In genomic region chr3:187290561-187290960, GRCh38 we compare ENCODE assay signal across 17 cellular contexts. TPM values are rescaled to one million over a fixed set of nuclear protein-coding genes. Genes with fewer than 3 reads are reported as not detected.
A peak's percentile ranks its signal among the peaks of the same experiment; 100 is the strongest.
DNase-seq lines count a peak whose midpoint lies in the region; ATAC-seq and TF ChIP-seq lines count a peak whose summit lies in the region.
"Had no signal": no experiment of that assay in that cellular context is flagged by ENCODE, and none has a peak within 500 bp of the region (broad histone marks: within the 10 kb centered on the region; RNA-seq: fewer than 3 reads in every experiment).

No MANE protein-coding gene starts in this region.

- H3K27ac Mint-ChIP-seq in nephron progenitor cell = no peak overlapping the region

- WGBS in heart right ventricle, 2 donors = 29 to 48% methylated on average over 1 of the region's 1 CpG

- intact Hi-C loops in heart right ventricle (cut with DNase I) (loop anchor here in 3 of 10 donors (5.0 to 10.0 kb wide), 2 partner anchors 66 to 68 kb away; no protein-coding TSS in a partner anchor), left ventricle myocardium superior (cut with micrococcal nuclease) (loop anchor here (10.0 kb wide), 1 partner anchor 76 kb away; no protein-coding TSS in a partner anchor), lower lobe of right lung (cut with DNase I) (no loop called here)

- H3K27ac ChIP-seq in heart right ventricle (peak overlapping the region; percentile 57 to 92 (median 84)), fibroblast of lung (ENCODE audit: insufficient read depth, low read length) (peak overlapping the region; percentile 80), lower lobe of right lung (no peak overlapping the region)
- H3K27ac ChIP-seq: breast epithelium, PC-9 had no signal

- H3K4me3 ChIP-seq in heart right ventricle (peak overlapping the region in 9 of 10 donors; percentile 34 to 65 (median 54)), fibroblast of lung (replicated peaks in 1 of 4; ENCODE audit: control extremely low read depth in 1 of 4, insufficient read depth in 1 of 4, low read depth in 3 of 4, low read length in 4 of 4) (peak overlapping the region in 3 of 4 experiments; percentile 55 to 74 (median 57)), lower lobe of right lung (no peak overlapping the region)
- H3K4me3 ChIP-seq: PC-9 had no signal

- H3K4me2 ChIP-seq in fibroblast of lung (ENCODE audit: extremely low read depth, insufficient read depth, low read length) = peak overlapping the region; percentile 93
- H3K4me2 ChIP-seq: PC-9 had no signal

- no peaks in the 10 kb centered on the region for H3K36me3 Mint-ChIP-seq in nephron progenitor cell (ENCODE audit: low read depth)
- H3K36me3 Mint-ChIP-seq: CD8-positive, alpha-beta memory T cell had no signal

- H4K20me1 ChIP-seq in fibroblast of lung (ENCODE audit: control insufficient read depth, extremely low read depth, insufficient read depth, low read length) = no peaks in the 10 kb centered on the region

- peak overlapping the region; percentile 50 for H3K9ac ChIP-seq in fibroblast of lung (ENCODE audit: insufficient read depth, low read length)
- H3K9ac ChIP-seq: SK-N-SH had no signal

- peaks cover 70% of the 10 kb centered on the region for H3K4me1 Mint-ChIP-seq in nephron progenitor cell

- H3K27me3 Mint-ChIP-seq in nephron progenitor cell (ENCODE audit: low read depth, poor library complexity) = peaks cover 5% of the 10 kb centered on the region

- peaks cover 0 to 5% (median 0%) of the 10 kb centered on the region in 9 donors for H3K36me3 ChIP-seq in heart right ventricle
- no peaks in the 10 kb centered on the region for H3K36me3 ChIP-seq in fibroblast of lung (ENCODE audit: control insufficient read depth, insufficient read depth, low read length)
- H3K36me3 ChIP-seq in lower lobe of right lung = no peaks in the 10 kb centered on the region
- H3K36me3 ChIP-seq: breast epithelium had no signal

- peak overlapping the region; percentile 75 for H3K4me3 Mint-ChIP-seq in nephron progenitor cell
- H3K4me3 Mint-ChIP-seq: CD8-positive, alpha-beta memory T cell had no signal

- H3K27me3 ChIP-seq in heart right ventricle (peaks cover 0 to 11% (median 0%) of the 10 kb centered on the region in 7 donors), fibroblast of lung (ENCODE audit: control insufficient read depth, insufficient read depth, low read length) (no peaks in the 10 kb centered on the region), lower lobe of right lung (ENCODE audit: low read depth) (no peaks in the 10 kb centered on the region)
- H3K27me3 ChIP-seq: breast epithelium had no signal

- peak in 1 of 8 donors; percentile 1 for ATAC-seq in heart right ventricle
- no peak for ATAC-seq in left ventricle myocardium superior
- no peak for ATAC-seq in GM19463 (IDR thresholded peaks at IDR 0.05; ENCODE audit: unreplicated experiment)
- ATAC-seq in lower lobe of right lung = no peak

- no peaks in the 10 kb centered on the region for H3K9me3 Mint-ChIP-seq in nephron progenitor cell
- H3K9me3 Mint-ChIP-seq: CD8-positive, alpha-beta memory T cell had no signal

- H3K9me3 ChIP-seq in heart right ventricle (no peaks in the 10 kb centered on the region), fibroblast of lung (ENCODE audit: control insufficient read depth, insufficient read depth, low read depth, low read length) (no peaks in the 10 kb centered on the region), lower lobe of right lung (no peaks in the 10 kb centered on the region)
- H3K9me3 ChIP-seq: breast epithelium, SK-N-SH had no signal

- TF ChIP-seq CTCF in heart right ventricle (IDR thresholded peaks at IDR 0.05) (no peak), fibroblast of lung (conservative IDR thresholded peaks at IDR 0.05 in 1 of 2, IDR thresholded peaks at IDR 0.05 in 1 of 2; ENCODE audit: low read depth in 1 of 2, low read length in 2 of 2) (no peak), nephron progenitor cell (IDR thresholded peaks at IDR 0.05) (no peak), lower lobe of right lung (IDR thresholded peaks at IDR 0.05) (no peak)

- H3K79me2 ChIP-seq in fibroblast of lung (ENCODE audit: control insufficient read depth, insufficient read depth, low read length) = peaks cover 20% of the 10 kb centered on the region

- H2AFZ ChIP-seq in fibroblast of lung (ENCODE audit: low read length) = no peak overlapping the region
- H2AFZ ChIP-seq: PC-9 had no signal

- no peak for DNase-seq in heart right ventricle
- no peak for DNase-seq in left ventricle myocardium superior
- no peak for DNase-seq in fibroblast of lung (ENCODE audit: low read depth in 2 of 2)
- no peak for DNase-seq in nephron progenitor cell
- no peak for DNase-seq in GM19238 (ENCODE audit: insufficient read length, low spot score)
- DNase-seq in lower lobe of right lung = no peak
- no peak for DNase-seq in NCI-H82 (lab: John Stamatoyannopoulos, UW)
- DNase-seq: activated CD4-positive, alpha-beta T cell treated with anti-CD3 and anti-CD28 coated beads, Interleukin-2, amount 50 U/mL, for 1 hour; activated naive CD4-positive, alpha-beta T cell treated with Interleukin-2 at 50 U/mL for 16 hours; CD8-positive, alpha-beta memory T cell; mesendoderm; NCI-H2081; SK-N-SH; stimulated activated CD4-positive, alpha-beta T cell treated with anti-CD3 and anti-CD28 coated beads, Interleukin-4, amount 100 ng/mL, for 4 hours had no signal

- peaks cover 2 to 66% (median 21%) of the 10 kb centered on the region in 9 donors for H3K4me1 ChIP-seq in heart right ventricle
- peaks cover 24% of the 10 kb centered on the region for H3K4me1 ChIP-seq in fibroblast of lung (ENCODE audit: control insufficient read depth, extremely low read depth, insufficient read depth, low read length)
- peaks cover 32% of the 10 kb centered on the region for H3K4me1 ChIP-seq in lower lobe of right lung
- H3K4me1 ChIP-seq: breast epithelium had no signal

RNA-seq across cellular contexts. Expression of gene MASP1, which starts 1.0 kb away (rescaled TPM):
- 100 to 1,000 TPM in 9 of 10 donors, 10 to 100 TPM in 1; 91.8 to 274 (median 228) TPM for total RNA-seq in heart right ventricle
- polyA plus RNA-seq in heart right ventricle = 100 to 1,000 TPM in 1 of 2 donors, 10 to 100 TPM in 1; 51.5 to 126 TPM
- total RNA-seq in left ventricle myocardium superior = 51.9 TPM
- total RNA-seq in fibroblast of lung = 56.2 and 328 TPM in 2 replicates
- 73.9 and 145 TPM in 2 replicates for polyA plus RNA-seq in fibroblast of lung
- 46.8 and 120 TPM in 2 replicates for polyA plus RNA-seq in fibroblast of lung (2012)
- polyA minus RNA-seq in fibroblast of lung (ENCODE audit: low replicate concordance) = 209 and 478 TPM in 2 replicates
- total RNA-seq in lower lobe of right lung = 4.3 TPM
- total RNA-seq: CD8-positive, alpha-beta memory T cell; PC-9 had no signal
- polyA plus RNA-seq: CD8-positive, alpha-beta memory T cell; SK-N-SH had no signal

Comparison
In these comparisons a context has a peak if more than half of its experiments do, and no peak if none do; other contexts are left out.
1. RNA of gene MASP1, which starts 1.0 kb away (total RNA-seq): 56.2 to 328 TPM in fibroblast of lung, 91.8 to 274 TPM in heart right ventricle and 51.9 TPM in left ventricle myocardium superior (single experiment); 4.3 TPM in lower lobe of right lung (single experiment); every median in the first group is over 10 times any median in the second.